ENCODE assay signal across 28 cellular contexts in genomic region chr1:182127656-182128055, GRCh38.
"Had no signal": no experiment of that assay in that cellular context is flagged by ENCODE, and none has a peak within 500 bp of the region (broad histone marks: within the 10 kb centered on the region; RNA-seq: fewer than 3 reads in every experiment).

No MANE protein-coding gene starts in this region.

- ATAC-seq: activated CD4-positive, alpha-beta T cell treated with anti-CD3 and anti-CD28 coated beads for 36 hours; activated CD8-positive, alpha-beta T cell treated with anti-CD3 and anti-CD28 coated beads for 36 hours; activated T-cell treated with anti-CD3 and anti-CD28 coated beads, Interleukin-2, amount 50 U/mL, for 4 hours; activated T-helper 17 cell treated with anti-CD3 and anti-CD28 coated beads, Interleukin-2, amount 50 U/mL, for 72 hours; effector memory CD8-positive, alpha-beta T cell; foreskin keratinocyte; gastrocnemius medialis had no signal

- H3K9me3 ChIP-seq: esophagus muscularis mucosa, gastrocnemius medialis had no signal

- H3K4me1 Mint-ChIP-seq: activated CD4-positive, alpha-beta T cell treated with anti-CD3 and anti-CD28 coated beads for 36 hours; activated CD4-positive, alpha-beta T cell treated with anti-CD3 and anti-CD28 coated beads, Interleukin-2, amount 10 ng/mL, durations not matched to agents 24 days and 14 days; activated T-helper 17 cell treated with anti-CD3 and anti-CD28 coated beads, Interleukin-2, amount 50 U/mL, for 72 hours had no signal

- H3K4me3 Mint-ChIP-seq: activated CD4-positive, alpha-beta T cell treated with anti-CD3 and anti-CD28 coated beads for 36 hours; activated CD4-positive, alpha-beta T cell treated with anti-CD3 and anti-CD28 coated beads, Interleukin-2, amount 10 ng/mL, durations not matched to agents 24 days and 14 days; activated CD8-positive, alpha-beta T cell treated with anti-CD3 and anti-CD28 coated beads for 36 hours; activated naive CD8-positive, alpha-beta T cell; activated T-cell treated with anti-CD3 and anti-CD28 coated beads, Interleukin-2, amount 50 U/mL, for 4 hours; activated T-helper 17 cell treated with anti-CD3 and anti-CD28 coated beads, Interleukin-2, amount 50 U/mL, for 72 hours; effector memory CD8-positive, alpha-beta T cell had no signal

- DNase-seq: activated CD4-positive, alpha-beta T cell treated with anti-CD3 and anti-CD28 coated beads for 36 hours; activated CD4-positive, alpha-beta T cell treated with anti-CD3 and anti-CD28 coated beads, Interleukin-2, amount 10 ng/mL, durations not matched to agents 24 days and 14 days; activated CD4-positive, alpha-beta T cell treated with anti-CD3 and anti-CD28 coated beads, Interleukin-2, amount 50 U/mL, for 48 hours; activated CD4-positive, CD25-positive, alpha-beta regulatory T cell; activated CD4-positive, CD25-positive, alpha-beta regulatory T cell treated with anti-CD3 and anti-CD28 coated beads, Interleukin-2, amount 50 U/mL, for 72 hours; activated CD8-positive, alpha-beta memory T cell treated with anti-CD3 and anti-CD28 coated beads for 24 hours; activated CD8-positive, alpha-beta T cell treated with anti-CD3 and anti-CD28 coated beads for 36 hours; activated effector memory CD4-positive, alpha-beta T cell treated with Interleukin-2 at 50 U/mL for 16 hours; activated gamma-delta T cell treated with Interleukin-2 at 50 U/mL for 16 hours; activated naive CD4-positive, alpha-beta T cell treated with anti-CD3 and anti-CD28 coated beads, Interleukin-2, amount 50 U/mL, for 16 hours; activated naive CD4-positive, alpha-beta T cell treated with Interleukin-2 at 50 U/mL for 16 hours; activated T-cell treated with anti-CD3 and anti-CD28 coated beads, Interleukin-2, amount 50 U/mL, for 4 hours; amniotic stem cell; anterior cingulate cortex; brain microvascular endothelial cell; caudate nucleus; cortex of kidney; dermis blood vessel endothelial cell; effector CD4-positive, alpha-beta T cell; effector memory CD8-positive, alpha-beta T cell; erythroblast; foreskin keratinocyte; gastrocnemius medialis; glutamatergic neuron; T-helper 2 cell had no signal

- H3K4me3 ChIP-seq: esophagus muscularis mucosa, gastrocnemius medialis had no signal

- H3K9me3 Mint-ChIP-seq: activated CD4-positive, alpha-beta T cell treated with anti-CD3 and anti-CD28 coated beads, Interleukin-2, amount 10 ng/mL, durations not matched to agents 24 days and 14 days; activated CD8-positive, alpha-beta T cell treated with anti-CD3 and anti-CD28 coated beads for 36 hours; activated T-cell treated with anti-CD3 and anti-CD28 coated beads, Interleukin-2, amount 50 U/mL, for 4 hours; activated T-helper 17 cell treated with anti-CD3 and anti-CD28 coated beads, Interleukin-2, amount 50 U/mL, for 72 hours; effector memory CD8-positive, alpha-beta T cell had no signal

- H3K27me3 Mint-ChIP-seq: activated CD4-positive, alpha-beta T cell treated with anti-CD3 and anti-CD28 coated beads for 36 hours; activated CD8-positive, alpha-beta T cell treated with anti-CD3 and anti-CD28 coated beads for 36 hours; activated naive CD8-positive, alpha-beta T cell had no signal

- H3K27ac ChIP-seq: brain microvascular endothelial cell, esophagus muscularis mucosa, foreskin keratinocyte, gastrocnemius medialis had no signal

- H3K27me3 ChIP-seq: brain microvascular endothelial cell, esophagus muscularis mucosa, foreskin keratinocyte, gastrocnemius medialis had no signal

- H3K36me3 ChIP-seq: brain microvascular endothelial cell, esophagus muscularis mucosa, gastrocnemius medialis had no signal

- H3K36me3 Mint-ChIP-seq: activated naive CD8-positive, alpha-beta T cell had no signal

- H3K4me1 ChIP-seq: esophagus muscularis mucosa, foreskin keratinocyte had no signal

- H3K27ac Mint-ChIP-seq: activated CD4-positive, alpha-beta T cell treated with anti-CD3 and anti-CD28 coated beads for 36 hours; activated CD4-positive, alpha-beta T cell treated with anti-CD3 and anti-CD28 coated beads, Interleukin-2, amount 10 ng/mL, durations not matched to agents 24 days and 14 days; activated CD8-positive, alpha-beta T cell treated with anti-CD3 and anti-CD28 coated beads for 36 hours; activated naive CD8-positive, alpha-beta T cell; activated T-helper 17 cell treated with anti-CD3 and anti-CD28 coated beads, Interleukin-2, amount 50 U/mL, for 72 hours; effector memory CD8-positive, alpha-beta T cell had no signal
